ENCODE assay signal across 1 cellular context in genomic region chr21:34524671-34525601, GRCh38.
A peak's percentile ranks its signal among the peaks of the same experiment; 100 is the strongest.
TF ChIP-seq lines count a peak whose summit lies in the region.

No MANE protein-coding gene starts in this region.

TF ChIP-seq in HEK293, 187 proteins besides CTCF, POLR2A, EP300 and RAD21 (continued from another document):
- TF ChIP-seq ZNF518A (tag by site-specific recombination; conservative IDR thresholded peaks at IDR 0.05; ENCODE audit: low read depth), result no peak
- no peak for TF ChIP-seq ZBTB1 (tag by site-specific recombination; IDR thresholded peaks at IDR 0.05)
- no peak for TF ChIP-seq ZNF488 (tag by site-specific recombination; IDR thresholded peaks at IDR 0.05)
- no peak for TF ChIP-seq ZNF670 (tag by site-specific recombination; IDR thresholded peaks at IDR 0.05; ENCODE audit: low read depth)
- TF ChIP-seq ZNF394 (tag by site-specific recombination; IDR thresholded peaks at IDR 0.05; ENCODE audit: borderline replicate concordance), result 0 out of 2 replicates have a peak, but pooled peaks have one; percentile 15
- no peak for TF ChIP-seq ZBTB49 (tag by site-specific recombination; IDR thresholded peaks at IDR 0.05; ENCODE audit: low read depth)
- TF ChIP-seq SALL2 (tag by site-specific recombination; IDR thresholded peaks at IDR 0.05; ENCODE audit: borderline replicate concordance), result no peak
- TF ChIP-seq ZBTB20 (tag by site-specific recombination; IDR thresholded peaks at IDR 0.05), result peak; percentile 35; the same call in 1 of the 2 replicates
- TF ChIP-seq GFI1B (tag by site-specific recombination; IDR thresholded peaks at IDR 0.05), result no peak
- no peak for TF ChIP-seq ZNF549 (tag by site-specific recombination; IDR thresholded peaks at IDR 0.05)
- no peak for TF ChIP-seq ZNF132 (tag by site-specific recombination; IDR thresholded peaks at IDR 0.05; ENCODE audit: borderline replicate concordance)
- no peak for TF ChIP-seq ZNF391 (tag by site-specific recombination; IDR thresholded peaks at IDR 0.05; ENCODE audit: borderline replicate concordance, low read depth)
- TF ChIP-seq ZFP37 (tag by site-specific recombination; IDR thresholded peaks at IDR 0.05), result no peak
- TF ChIP-seq ZNF2 (tag by site-specific recombination; IDR thresholded peaks at IDR 0.05), result no peak
- TF ChIP-seq ZNF585B (tag by site-specific recombination; IDR thresholded peaks at IDR 0.05), result no peak
- TF ChIP-seq SCRT2 (tag by site-specific recombination; IDR thresholded peaks at IDR 0.05), result no peak
- TF ChIP-seq ZNF140 (tag by site-specific recombination; IDR thresholded peaks at IDR 0.05), result no peak
- no peak for TF ChIP-seq GLI4 (tag by site-specific recombination; IDR thresholded peaks at IDR 0.05)
- no peak for TF ChIP-seq YY2 (tag by site-specific recombination; IDR thresholded peaks at IDR 0.05)
- peak; percentile 48 for TF ChIP-seq ZNF366 (tag by site-specific recombination; conservative IDR thresholded peaks at IDR 0.05)
- TF ChIP-seq ZEB2 (tag by site-specific recombination; IDR thresholded peaks at IDR 0.05), result no peak
- TF ChIP-seq TRIM28 (IDR thresholded peaks at IDR 0.05; ENCODE audit: borderline replicate concordance, low read length), result no peak
- no peak for TF ChIP-seq ELK4 (IDR thresholded peaks at IDR 0.05; ENCODE audit: borderline replicate concordance, low read depth, low read length)
- no peak for TF ChIP-seq ZBTB6 (tag by site-specific recombination; IDR thresholded peaks at IDR 0.05)
- no peak for TF ChIP-seq ZNF747 (tag by site-specific recombination; IDR thresholded peaks at IDR 0.05)
